In genomic region chr7:106153891-106154449, GRCh38 we compare ENCODE assay signal across 8 cellular contexts. TPM values are rescaled to one million over a fixed set of nuclear protein-coding genes. Genes with fewer than 3 reads are reported as not detected.
DNase-seq lines count a peak whose midpoint lies in the region; ATAC-seq lines count a peak whose summit lies in the region.

No MANE protein-coding gene starts in this region.

- DNase-seq in AG08395 (ENCODE audit: low spot score) (peak; percentile 92), NCI-H526 treated with DMSO at 0.1 percent for 48 hours (lab: John Stamatoyannopoulos, UW) (peak; percentile 76), dermis microvascular lymphatic vessel endothelial cell (ENCODE audit: low read depth in 2 of 2) (peak; percentile 57 to 80), lung microvascular endothelial cell (ENCODE audit: low read depth in 2 of 2) (peak; percentile 82 to 84)
- DNase-seq in activated CD4-positive, alpha-beta T cell treated with anti-CD3 and anti-CD28 coated beads, Interleukin-2, amount 50 U/mL, for 48 hours, result peak; percentile 75 to 78
- DNase-seq in stimulated activated CD8-positive, alpha-beta memory T cell treated with anti-CD3 and anti-CD28 coated beads, Interleukin-12 subunit alpha, Interleukin-12 subunit beta, amount 100 ng/mL, for 24 hours (ENCODE audit: extremely low read depth), result peak; percentile 25

- ATAC-seq in GM18868 (IDR thresholded peaks at IDR 0.05; ENCODE audit: unreplicated experiment) (peak; percentile 81), HG03442 (IDR thresholded peaks at IDR 0.05; ENCODE audit: unreplicated experiment) (peak; percentile 77)

RNA-seq across cellular contexts. Expression of gene SYPL1, which starts 41.9 kb away (rescaled TPM):
- total RNA-seq in dermis microvascular lymphatic vessel endothelial cell (70.1 and 87.7 TPM in 2 replicates), lung microvascular endothelial cell (71.7 and 75.8 TPM in 2 replicates)

Comparison
In these comparisons a context has a peak if more than half of its experiments do, and no peak if none do; other contexts are left out.
1. Peak in every context shown above with its lines: DNase-seq and ATAC-seq.
2. DNase-seq: peak in every context shown above with its lines; median percentile 92 in AG08395; 83 in lung microvascular endothelial cell; 76 in activated CD4-positive, alpha-beta T cell treated with anti-CD3 and anti-CD28 coated beads, Interleukin-2, amount 50 U/mL, for 48 hours; 76 in NCI-H526 treated with DMSO at 0.1 percent for 48 hours; 68 in dermis microvascular lymphatic vessel endothelial cell; 25 in stimulated activated CD8-positive, alpha-beta memory T cell treated with anti-CD3 and anti-CD28 coated beads, Interleukin-12 subunit alpha, Interleukin-12 subunit beta, amount 100 ng/mL, for 24 hours.